In genomic region chr1:7401814-7402547, GRCh38 we compare ENCODE assay signal across 9 cellular contexts.
A peak's percentile ranks its signal among the peaks of the same experiment; 100 is the strongest.
DNase-seq lines count a peak whose midpoint lies in the region; ATAC-seq and TF ChIP-seq lines count a peak whose summit lies in the region.
"Had no signal": no experiment of that assay in that cellular context is flagged by ENCODE, and none has a peak within 500 bp of the region (broad histone marks: within the 10 kb centered on the region; RNA-seq: fewer than 3 reads in every experiment).

No MANE protein-coding gene starts in this region.

- H4K20me1 ChIP-seq in GM23248 (ENCODE audit: insufficient read depth), result no peaks in the 10 kb centered on the region

- H3K9me3 ChIP-seq in GM23248 (ENCODE audit: low read depth) (no peaks in the 10 kb centered on the region), RWPE2 (ENCODE audit: severe bottlenecking) (peaks cover 8% of the 10 kb centered on the region), gastrocnemius medialis (no peaks in the 10 kb centered on the region), esophagus squamous epithelium (peaks cover 0 to 10% (median 0%) of the 10 kb centered on the region in 3 donors)

- ATAC-seq in RWPE2 (ENCODE audit: low read depth), result peak; percentile 96
- ATAC-seq in gastrocnemius medialis, result peak; percentile 95 to 98

- peak overlapping the region; percentile 11 for H3K4me2 ChIP-seq in GM23248 (ENCODE audit: unreplicated experiment)

- H3K9ac ChIP-seq in GM23248, result peak overlapping the region; percentile 57

- no peaks in the 10 kb centered on the region for H3K79me2 ChIP-seq in GM23248 (ENCODE audit: insufficient read depth)

- intact Hi-C loops in gastrocnemius medialis (cut with DNase I; ENCODE audit: low total_unique reads) (no loop called here), esophagus squamous epithelium (cut with DNase I) (no loop called here)

- WGBS in GM23248 (ENCODE audit: low coverage in 1 of 2, low lambda C conversion rate in 2 of 2, missing lambda C conversion rate in 2 of 2), 2 experiments, result 61 to 64% methylated on average over 4 of the region's 4 CpGs
- 48 to 52% methylated on average over 4 of the region's 4 CpGs for WGBS in esophagus squamous epithelium, 2 donors

- no peaks in the 10 kb centered on the region for H3F3A ChIP-seq in GM23248 (ENCODE audit: insufficient read depth)

- TF ChIP-seq POLR2A in gastrocnemius medialis (IDR thresholded peaks at IDR 0.05), result no peak
- TF ChIP-seq POLR2A in esophagus squamous epithelium (IDR thresholded peaks at IDR 0.05), result no peak

- H3K27ac ChIP-seq in GM23248 (peak overlapping the region; percentile 73), RWPE2 (ENCODE audit: poor library complexity, severe bottlenecking) (peak overlapping the region; percentile 52), gastrocnemius medialis (peak overlapping the region in 1 of 4 donors; percentile 34), esophagus squamous epithelium (no peak overlapping the region)
- H3K27ac ChIP-seq: SK-N-MC had no signal

- no peaks in the 10 kb centered on the region for H3K27me3 ChIP-seq in GM23248 (replicated peaks; ENCODE audit: insufficient read depth)
- H3K27me3 ChIP-seq in RWPE2 (ENCODE audit: insufficient read depth, poor library complexity, severe bottlenecking), result no peaks in the 10 kb centered on the region
- peaks cover 0 to 3% (median 0%) of the 10 kb centered on the region in 3 donors for H3K27me3 ChIP-seq in gastrocnemius medialis
- peaks cover 0 to 44% (median 0%) of the 10 kb centered on the region in 4 donors for H3K27me3 ChIP-seq in esophagus squamous epithelium

- H3K4me3 ChIP-seq in GM23248 (no peak overlapping the region), RWPE2 (ENCODE audit: severe bottlenecking) (no peak overlapping the region), fibroblast of the aortic adventitia (ENCODE audit: low read depth, low read length) (no peak overlapping the region), gastrocnemius medialis (no peak overlapping the region), esophagus squamous epithelium (no peak overlapping the region)
- H3K4me3 ChIP-seq: SK-N-MC had no signal

- in situ Hi-C loops in GM23248 (cut with MboI), result no loop called here
- in situ Hi-C loops in gastrocnemius medialis (cut with MboI; ENCODE audit: low sequenced_read_pairs in 4 of 4), result no loop called here

- H3K36me3 ChIP-seq in GM23248 (ENCODE audit: low read depth) (no peaks in the 10 kb centered on the region), RWPE2 (ENCODE audit: low read depth) (no peaks in the 10 kb centered on the region), gastrocnemius medialis (no peaks in the 10 kb centered on the region), esophagus squamous epithelium (no peaks in the 10 kb centered on the region)

- H3K4me1 ChIP-seq in GM23248 (ENCODE audit: insufficient read depth) (peaks cover 7% of the 10 kb centered on the region), RWPE2 (ENCODE audit: insufficient read depth, poor library complexity, severe bottlenecking) (peaks cover 16% of the 10 kb centered on the region), gastrocnemius medialis (peaks cover 0 to 8% of the 10 kb centered on the region in 2 donors), esophagus squamous epithelium (peaks cover 0 to 7% (median 7%) of the 10 kb centered on the region in 3 donors)

- no peak for TF ChIP-seq CTCF in RWPE2 (IDR thresholded peaks at IDR 0.05; ENCODE audit: poor library complexity, severe bottlenecking)
- no peak for TF ChIP-seq CTCF in fibroblast of the aortic adventitia (IDR thresholded peaks at IDR 0.05; ENCODE audit: insufficient read depth, low read length)
- TF ChIP-seq CTCF in gastrocnemius medialis (IDR thresholded peaks at IDR 0.05 in 4 of 5, conservative IDR thresholded peaks at IDR 0.05 in 1 of 5), result no peak
- no peak for TF ChIP-seq CTCF in esophagus squamous epithelium (IDR thresholded peaks at IDR 0.05)

- H2AFZ ChIP-seq in GM23248, result no peak overlapping the region

- H3K9me2 ChIP-seq in GM23248 (ENCODE audit: insufficient read depth), result no peaks in the 10 kb centered on the region

- DNase-seq in GM23248 (peak; percentile 99), RWPE2 (ENCODE audit: low spot score) (peak; percentile 88), fibroblast of the aortic adventitia (ENCODE audit: low read depth) (peak; percentile 94), gastrocnemius medialis (peak in 1 of 2 donors; percentile 42), SK-N-DZ (ENCODE audit: low spot score) (no peak), esophagus squamous epithelium (lab: John Stamatoyannopoulos, UW) (no peak), COR-L47 (lab: John Stamatoyannopoulos, UW) (no peak)
- DNase-seq in stimulated activated CD4-positive, alpha-beta T cell treated with anti-CD3 and anti-CD28 coated beads, Interleukin-1b, Interleukin-23, amount 100 ng/mL, for 48 hours, result no peak

Comparison
In these comparisons a context has a peak if more than half of its experiments do, and no peak if none do; other contexts are left out.
1. DNase-seq: peak in GM23248 (single experiment), RWPE2 (single experiment) and fibroblast of the aortic adventitia (single experiment); none in SK-N-DZ (single experiment), esophagus squamous epithelium (single experiment), stimulated activated CD4-positive, alpha-beta T cell treated with anti-CD3 and anti-CD28 coated beads, Interleukin-1b, Interleukin-23, amount 100 ng/mL, for 48 hours (single experiment) and COR-L47 (single experiment).
2. H3K27ac ChIP-seq: peak in GM23248 (single experiment) and RWPE2 (single experiment); none in esophagus squamous epithelium (0 of 4).